In genomic region chr17:35698800-35699199, GRCh38 we compare ENCODE assay signal across 30 cellular contexts. TPM values are rescaled to one million over a fixed set of nuclear protein-coding genes. Genes with fewer than 3 reads are reported as not detected.
"Had no signal": no experiment of that assay in that cellular context is flagged by ENCODE, and none has a peak within 500 bp of the region (broad histone marks: within the 10 kb centered on the region; RNA-seq: fewer than 3 reads in every experiment).

No MANE protein-coding gene starts in this region.

- H3K4me1 ChIP-seq: adrenal gland, body of pancreas, foreskin keratinocyte had no signal

- H3K27me3 ChIP-seq: adrenal gland, body of pancreas, dorsolateral prefrontal cortex, foreskin keratinocyte, gastrocnemius medialis, heart left ventricle had no signal

- H3K9me3 ChIP-seq: adrenal gland, body of pancreas, gastrocnemius medialis, heart left ventricle had no signal

- H3K27ac ChIP-seq: adrenal gland, body of pancreas, coronary artery, dorsolateral prefrontal cortex, foreskin keratinocyte, gastrocnemius medialis, heart left ventricle had no signal

- ATAC-seq: activated CD4-positive, alpha-beta T cell treated with anti-CD3 and anti-CD28 coated beads for 36 hours; activated CD8-positive, alpha-beta memory T cell treated with anti-CD3 and anti-CD28 coated beads, Interleukin-2, amount 10 ng/mL, durations not matched to agents 7 days and 5 days; activated CD8-positive, alpha-beta T cell treated with anti-CD3 and anti-CD28 coated beads, Interleukin-2, amount 10 ng/mL, durations not matched to agents 7 days and 5 days; activated naive CD8-positive, alpha-beta T cell treated with anti-CD3 and anti-CD28 coated beads, Interleukin-2, amount 50 U/mL, for 24 hours; body of pancreas; esophagus mucosa; foreskin keratinocyte; gastrocnemius medialis; heart left ventricle had no signal

- H3K4me3 ChIP-seq: adrenal gland, body of pancreas, coronary artery, dorsolateral prefrontal cortex, gastrocnemius medialis, heart left ventricle had no signal

- DNase-seq: activated CD4-positive, alpha-beta memory T cell treated with anti-CD3 and anti-CD28 coated beads for 36 hours; activated CD4-positive, alpha-beta T cell treated with anti-CD3 and anti-CD28 coated beads for 36 hours; activated CD4-positive, alpha-beta T cell treated with anti-CD3 and anti-CD28 coated beads, Interleukin-2, amount 10 ng/mL, durations not matched to agents 24 days and 14 days; activated CD4-positive, CD25-positive, alpha-beta regulatory T cell; activated CD4-positive, CD25-positive, alpha-beta regulatory T cell treated with anti-CD3 and anti-CD28 coated beads, Interleukin-2, amount 50 U/mL, for 72 hours; activated CD8-positive, alpha-beta memory T cell treated with anti-CD3 and anti-CD28 coated beads, Interleukin-2, amount 10 ng/mL, durations not matched to agents 7 days and 5 days; activated CD8-positive, alpha-beta memory T cell treated with anti-CD3 and anti-CD28 coated beads, Interleukin-2, amount 50 U/mL, for 4 hours; activated CD8-positive, alpha-beta T cell treated with anti-CD3 and anti-CD28 coated beads, Interleukin-2, amount 10 ng/mL, durations not matched to agents 7 days and 5 days; activated effector memory CD4-positive, alpha-beta T cell treated with anti-CD3 and anti-CD28 coated beads, Interleukin-2, amount 50 U/mL, for 16 hours; activated naive CD4-positive, alpha-beta T cell treated with anti-CD3 and anti-CD28 coated beads for 36 hours; activated naive CD8-positive, alpha-beta T cell treated with anti-CD3 and anti-CD28 coated beads for 36 hours; activated naive CD8-positive, alpha-beta T cell treated with anti-CD3 and anti-CD28 coated beads, Interleukin-2, amount 50 U/mL, for 24 hours; activated T-cell treated with anti-CD3 and anti-CD28 coated beads, Interleukin-2, amount 50 U/mL, for 1 hour; activated T-cell treated with anti-CD3 and anti-CD28 coated beads, Interleukin-2, amount 50 U/mL, for 48 hours; adrenal gland; amygdala; aorta; body of pancreas; dorsolateral prefrontal cortex; effector memory CD4-positive, alpha-beta T cell; endodermal cell; foreskin keratinocyte; gastrocnemius medialis; glutamatergic neuron; heart left ventricle; T-helper 2 cell had no signal

RNA-seq across cellular contexts. Expression of gene GAS2L2, which starts 54.2 kb away (rescaled TPM):
- total RNA-seq: activated CD4-positive, alpha-beta memory T cell treated with anti-CD3 and anti-CD28 coated beads for 36 hours; activated CD4-positive, alpha-beta T cell treated with anti-CD3 and anti-CD28 coated beads, Interleukin-2, amount 10 ng/mL, durations not matched to agents 24 days and 14 days; activated CD8-positive, alpha-beta memory T cell treated with anti-CD3 and anti-CD28 coated beads, Interleukin-2, amount 10 ng/mL, durations not matched to agents 7 days and 5 days; activated CD8-positive, alpha-beta T cell treated with anti-CD3 and anti-CD28 coated beads, Interleukin-2, amount 10 ng/mL, durations not matched to agents 7 days and 5 days; activated T-helper 2 cell treated with anti-CD3 and anti-CD28 coated beads, Interferon-gamma antibody, Interleukin-2, Interleukin-4, amounts not matched to agents 10 μg/mL and 5 μg/mL and 100 μg/mL, durations not matched to agents 14 hours and 24 hours and 36 hours; aorta; body of pancreas; epithelial cell of proximal tubule; esophagus mucosa; foreskin keratinocyte had no signal
- polyA plus RNA-seq: foreskin keratinocyte had no signal
